In the genomic region with DNA sequence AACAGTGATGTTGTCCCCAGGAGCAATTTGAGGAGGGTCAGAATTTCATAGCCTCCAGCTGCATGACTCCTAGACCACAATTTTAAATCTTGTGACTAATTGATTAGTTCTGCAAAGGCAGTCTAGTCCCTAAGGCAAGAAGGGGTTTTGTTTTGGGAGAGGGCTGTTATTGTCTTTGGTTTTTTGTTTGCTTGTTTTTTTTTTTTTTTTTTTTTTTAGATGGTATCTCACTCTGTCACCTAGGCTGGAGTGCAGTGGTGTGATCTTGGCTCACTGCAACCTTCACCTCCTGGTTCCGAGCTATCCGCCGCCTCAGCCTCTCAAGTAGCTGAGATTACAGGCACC, we compare ENCODE assay signal across 12 cellular contexts.
DNase-seq lines count a peak whose midpoint lies in the region; ATAC-seq, FAIRE-seq and TF ChIP-seq lines count a peak whose summit lies in the region.
"Had no signal": no experiment of that assay in that cellular context is flagged by ENCODE, and none has a peak within 500 bp of the region (broad histone marks: within the 10 kb centered on the region; RNA-seq: fewer than 3 reads in every experiment).

No MANE protein-coding gene starts in this region.

- no peaks in the 10 kb centered on the region for H3K27me3 ChIP-seq in PC-3 (ENCODE audit: low read length)
- H3K27me3 ChIP-seq in mammary epithelial cell (ENCODE audit: insufficient read depth, low read length) = no peaks in the 10 kb centered on the region
- no peaks in the 10 kb centered on the region for H3K27me3 ChIP-seq in keratinocyte (ENCODE audit: control insufficient read depth, extremely low read depth, insufficient read depth, low read length)
- no peaks in the 10 kb centered on the region for H3K27me3 ChIP-seq in brain microvascular endothelial cell (replicated peaks)
- H3K27me3 ChIP-seq: BLaER1 treated with 17β-estradiol and CSF1 and Interleukin-3, amounts not matched to agents 10 nM and 100 nM had no signal

- no peaks in the 10 kb centered on the region for H3K4me1 Mint-ChIP-seq in osteocyte (ENCODE audit: unreplicated experiment)
- H3K4me1 Mint-ChIP-seq: CD4-positive, CD25-positive, alpha-beta regulatory T cell had no signal

- peak; percentile 87 for DNase-seq in ELF-1 (ENCODE audit: low read depth, low spot score)
- DNase-seq in PC-3 = no peak
- DNase-seq in mammary epithelial cell = no peak
- no peak for DNase-seq in keratinocyte (ENCODE audit: low read depth, low spot score)
- no peak for DNase-seq in osteocyte (ENCODE audit: extremely low spot score, unreplicated experiment)
- DNase-seq in midbrain (lab: John Stamatoyannopoulos, UW) = no peak
- no peak for DNase-seq in brain microvascular endothelial cell
- DNase-seq: 8988T; CD4-positive, CD25-positive, alpha-beta regulatory T cell; DMS53 had no signal

- H3F3A ChIP-seq in PC-3 (ENCODE audit: low read length, unreplicated experiment) = no peaks in the 10 kb centered on the region

- in situ Hi-C loops in mammary epithelial cell (cut with MboI; ENCODE audit: low sequenced_read_pairs in 2 of 2) (no loop called here), brain microvascular endothelial cell (cut with HindIII; ENCODE audit: low pct_ligation_motif_present, low sequenced_read_pairs) (loop anchor here (25.0 kb wide), 1 partner anchor 321 kb away; no protein-coding TSS in a partner anchor)

- H3K9ac ChIP-seq in PC-3 (ENCODE audit: low read length) = no peak overlapping the region
- no peak overlapping the region for H3K9ac ChIP-seq in mammary epithelial cell (ENCODE audit: insufficient read depth, low read length)
- H3K9ac ChIP-seq in keratinocyte (ENCODE audit: control insufficient read depth, extremely low read depth, insufficient read depth, low read length) = no peak overlapping the region

- no peak for ATAC-seq in PC-3

- intact Hi-C loops in PC-3 (cut with micrococcal nuclease) = no loop called here
- intact Hi-C loops in mammary epithelial cell (cut with micrococcal nuclease) = no loop called here

- H3K27me3 Mint-ChIP-seq in osteocyte (ENCODE audit: unreplicated experiment) = peaks cover 39% of the 10 kb centered on the region

- H3K9me2 ChIP-seq in PC-3 (replicated peaks; ENCODE audit: low read length) = no peaks in the 10 kb centered on the region

- H3K36me3 Mint-ChIP-seq in osteocyte (ENCODE audit: unreplicated experiment) = no peaks in the 10 kb centered on the region
- H3K36me3 Mint-ChIP-seq: CD4-positive, CD25-positive, alpha-beta regulatory T cell had no signal

- BruUV-seq in PC-3 (replicated peaks; lab: Mats Ljungman, UMichigan) = no TSS peak
- no TSS peak for BruUV-seq in mammary epithelial cell (replicated peaks; lab: Mats Ljungman, UMichigan)

- H3K4me1 ChIP-seq in PC-3 (ENCODE audit: insufficient read depth, low read length) = peaks cover 21% of the 10 kb centered on the region
- peaks cover 11% of the 10 kb centered on the region for H3K4me1 ChIP-seq in mammary epithelial cell (ENCODE audit: insufficient read depth, low read length)
- H3K4me1 ChIP-seq in keratinocyte (ENCODE audit: control insufficient read depth, extremely low read depth, insufficient read depth, low read length) = peaks cover 13% of the 10 kb centered on the region

- H3K9me3 ChIP-seq in PC-3 (ENCODE audit: low read length) (no peaks in the 10 kb centered on the region), mammary epithelial cell (replicated peaks; ENCODE audit: insufficient read depth, low read length) (no peaks in the 10 kb centered on the region), keratinocyte (ENCODE audit: control insufficient read depth, low read depth, low read length) (no peaks in the 10 kb centered on the region)
- H3K9me3 ChIP-seq: BLaER1 treated with 17β-estradiol and CSF1 and Interleukin-3, amounts not matched to agents 10 nM and 100 nM had no signal

- H3K4me3 Mint-ChIP-seq in osteocyte (ENCODE audit: unreplicated experiment) = no peak overlapping the region
- H3K4me3 Mint-ChIP-seq: CD4-positive, CD25-positive, alpha-beta regulatory T cell had no signal

- FAIRE-seq in keratinocyte (lab: Jason Lieb, UNC) = no peak

- H4K20me1 ChIP-seq in PC-3 (ENCODE audit: low read length) = no peaks in the 10 kb centered on the region
- no peaks in the 10 kb centered on the region for H4K20me1 ChIP-seq in mammary epithelial cell (ENCODE audit: insufficient read depth, low read length)
- no peaks in the 10 kb centered on the region for H4K20me1 ChIP-seq in keratinocyte (ENCODE audit: control insufficient read depth, extremely low read depth, insufficient read depth, low read length)
- H4K20me1 ChIP-seq: BLaER1 treated with 17β-estradiol and CSF1 and Interleukin-3, amounts not matched to agents 10 nM and 100 nM had no signal

- no peak overlapping the region for H3K27ac Mint-ChIP-seq in osteocyte (ENCODE audit: unreplicated experiment)
- H3K27ac Mint-ChIP-seq: CD4-positive, CD25-positive, alpha-beta regulatory T cell had no signal

- CTCF ChIA-PET in PC-3 (lab: Charles Lee) = no interaction called here
- CTCF ChIA-PET in mammary epithelial cell (lab: Charles Lee; ENCODE audit: low non-redundant PET) = no interaction called here

- no peaks in the 10 kb centered on the region for H3K79me2 ChIP-seq in PC-3 (ENCODE audit: low read length)
- H3K79me2 ChIP-seq in mammary epithelial cell (ENCODE audit: insufficient read depth, low read length) = no peaks in the 10 kb centered on the region
- no peaks in the 10 kb centered on the region for H3K79me2 ChIP-seq in keratinocyte (ENCODE audit: control insufficient read depth, insufficient read depth, low read length)

- peak overlapping the region; percentile 61; the same call in 1 of the 2 replicates for H3K4me2 ChIP-seq in PC-3 (ENCODE audit: low read length)
- H3K4me2 ChIP-seq in mammary epithelial cell (ENCODE audit: insufficient read depth, low read depth, low read length) = no peak overlapping the region
- H3K4me2 ChIP-seq in keratinocyte (ENCODE audit: control insufficient read depth, extremely low read depth, insufficient read depth, low read depth, low read length) = peak overlapping the region; percentile 39

- no peak overlapping the region for H2AFZ ChIP-seq in PC-3 (ENCODE audit: low read length)
- H2AFZ ChIP-seq in mammary epithelial cell (ENCODE audit: low read depth, low read length) = peak overlapping the region; percentile 38
- H2AFZ ChIP-seq in keratinocyte (ENCODE audit: control insufficient read depth, low read length) = no peak overlapping the region

- no peaks in the 10 kb centered on the region for H3K9me1 ChIP-seq in keratinocyte (ENCODE audit: control insufficient read depth, extremely low read depth, insufficient read depth, low read length)

- peak overlapping the region; percentile 78 for H3K27ac ChIP-seq in PC-3 (ENCODE audit: low read length)
- no peak overlapping the region for H3K27ac ChIP-seq in mammary epithelial cell (ENCODE audit: insufficient read depth, low read depth, low read length)
- no peak overlapping the region for H3K27ac ChIP-seq in keratinocyte (ENCODE audit: control insufficient read depth, insufficient read depth, low read length)
- no peak overlapping the region for H3K27ac ChIP-seq in brain microvascular endothelial cell
- H3K27ac ChIP-seq: HL-60 had no signal

- POLR2A ChIA-PET in PC-3 (lab: Charles Lee; ENCODE audit: unreplicated experiment) = no interaction called here

- dilution Hi-C loops in mammary epithelial cell (cut with HindIII; ENCODE audit: low sequenced_read_pairs) (loop anchor here (25.0 kb wide), 1 partner anchor 321 kb away; no protein-coding TSS in a partner anchor), keratinocyte (cut with MboI; ENCODE audit: extremely low pct_ligation_motif_present, low sequenced_read_pairs) (no loop called here)

- H3K4me3 ChIP-seq in PC-3 (ENCODE audit: low read length) (no peak overlapping the region), mammary epithelial cell (replicated peaks in 1 of 3; ENCODE audit: insufficient read depth in 1 of 3, low read depth in 2 of 3, low read length in 3 of 3) (no peak overlapping the region), keratinocyte (ENCODE audit: control insufficient read depth in 2 of 3, extremely low read depth in 1 of 3, insufficient read depth in 2 of 3, low read depth in 1 of 3, low read length in 3 of 3) (no peak overlapping the region), brain microvascular endothelial cell (ENCODE audit: low read depth, low read length) (no peak overlapping the region)
- H3K4me3 ChIP-seq: BLaER1 treated with 17β-estradiol and CSF1 and Interleukin-3, amounts not matched to agents 10 nM and 100 nM had no signal

- H3K9me3 Mint-ChIP-seq in osteocyte (ENCODE audit: unreplicated experiment) = no peaks in the 10 kb centered on the region

- TF ChIP-seq CTCF in PC-3 (conservative IDR thresholded peaks at IDR 0.05; ENCODE audit: low read depth, low read length) (no peak), mammary epithelial cell (conservative IDR thresholded peaks at IDR 0.05 in 1 of 2, IDR thresholded peaks at IDR 0.05 in 1 of 2; ENCODE audit: extremely low read depth in 1 of 2, insufficient read depth in 1 of 2, low read depth in 1 of 2, low read length in 2 of 2) (no peak), keratinocyte (optimal IDR thresholded peaks at IDR 0.05 in 1 of 3, IDR thresholded peaks at IDR 0.05 in 1 of 3, conservative IDR thresholded peaks at IDR 0.05 in 1 of 3; ENCODE audit: extremely low read depth in 1 of 3, insufficient read depth in 2 of 3, low read length in 3 of 3) (no peak), osteocyte (IDR thresholded peaks at IDR 0.05) (no peak), brain microvascular endothelial cell (IDR thresholded peaks at IDR 0.05; ENCODE audit: low read depth, low read length, missing control alignments) (no peak)

- WGBS in mammary epithelial cell (ENCODE audit: low coverage, missing lambda C conversion rate) = 100% methylated on average over 3 of the region's 3 CpGs

- H3K36me3 ChIP-seq in PC-3 (ENCODE audit: low read depth, low read length) (no peaks in the 10 kb centered on the region), mammary epithelial cell (ENCODE audit: insufficient read depth, low read length) (no peaks in the 10 kb centered on the region), keratinocyte (ENCODE audit: control insufficient read depth in 2 of 2, extremely low read depth in 1 of 2, insufficient read depth in 2 of 2, low read length in 2 of 2) (no peaks in the 10 kb centered on the region), brain microvascular endothelial cell (replicated peaks) (no peaks in the 10 kb centered on the region)
- H3K36me3 ChIP-seq: BLaER1 treated with 17β-estradiol and CSF1 and Interleukin-3, amounts not matched to agents 10 nM and 100 nM had no signal
